Comparison of ENCODE assay signal across 13 cellular contexts in genomic region chr20:8152183-8152582, GRCh38. TPM values are rescaled to one million over a fixed set of nuclear protein-coding genes. Genes with fewer than 3 reads are reported as not detected.
A peak's percentile ranks its signal among the peaks of the same experiment; 100 is the strongest.
DNase-seq lines count a peak whose midpoint lies in the region; ATAC-seq and TF ChIP-seq lines count a peak whose summit lies in the region.
"Had no signal": no experiment of that assay in that cellular context is flagged by ENCODE, and none has a peak within 500 bp of the region (broad histone marks: within the 10 kb centered on the region; RNA-seq: fewer than 3 reads in every experiment).

No MANE protein-coding gene starts in this region.

- no peak for TF ChIP-seq CTCF in NB4 (IDR thresholded peaks at IDR 0.05; ENCODE audit: low read depth, low read length)
- no peak for TF ChIP-seq CTCF in nephron (IDR thresholded peaks at IDR 0.05; ENCODE audit: unreplicated experiment in 3 of 3)

- ATAC-seq in HG02852 (IDR thresholded peaks at IDR 0.05; ENCODE audit: unreplicated experiment) (no peak), HG03175 (IDR thresholded peaks at IDR 0.05; ENCODE audit: unreplicated experiment) (no peak)

- H3K27me3 Mint-ChIP-seq in nephron (ENCODE audit: low read depth) = no peaks in the 10 kb centered on the region
- H3K27me3 Mint-ChIP-seq: activated CD4-positive, alpha-beta memory T cell treated with anti-CD3 and anti-CD28 coated beads for 36 hours had no signal

- peaks cover 68% of the 10 kb centered on the region for H3K4me1 Mint-ChIP-seq in nephron
- H3K4me1 Mint-ChIP-seq: memory B cell had no signal

- no peak for TF ChIP-seq POLR2A in NB4 (IDR thresholded peaks at IDR 0.05; ENCODE audit: extremely low read depth, insufficient read length)

- peaks cover 5% of the 10 kb centered on the region for H3K36me3 Mint-ChIP-seq in nephron (ENCODE audit: low read depth)
- H3K36me3 Mint-ChIP-seq: activated CD4-positive, alpha-beta memory T cell treated with anti-CD3 and anti-CD28 coated beads for 36 hours; memory B cell had no signal

- H3K4me3 Mint-ChIP-seq in nephron = peak overlapping the region in 1 of 3 experiments; percentile 56
- H3K4me3 Mint-ChIP-seq: activated CD4-positive, alpha-beta memory T cell treated with anti-CD3 and anti-CD28 coated beads for 36 hours; memory B cell had no signal

- no peak overlapping the region for H3K4me3 ChIP-seq in NB4 (ENCODE audit: low read depth, low read length)
- H3K4me3 ChIP-seq: coronary artery had no signal

- no peaks in the 10 kb centered on the region for H3K9me3 Mint-ChIP-seq in nephron
- H3K9me3 Mint-ChIP-seq: activated CD4-positive, alpha-beta memory T cell treated with anti-CD3 and anti-CD28 coated beads for 36 hours; memory B cell had no signal

- peak overlapping the region; percentile 31 to 68 (median 67) for H3K27ac Mint-ChIP-seq in nephron
- H3K27ac Mint-ChIP-seq: activated CD4-positive, alpha-beta memory T cell treated with anti-CD3 and anti-CD28 coated beads for 36 hours; memory B cell had no signal

- DNase-seq in EH (ENCODE audit: low read depth) (peak; percentile 83), NB4 (ENCODE audit: low read depth) (peak; percentile 11), dermis blood vessel endothelial cell (peak; percentile 70), putamen (ENCODE audit: low spot score) (no peak), NCI-H146 (lab: John Stamatoyannopoulos, UW) (no peak)
- DNase-seq: activated CD4-positive, alpha-beta memory T cell treated with anti-CD3 and anti-CD28 coated beads for 36 hours; activated naive CD4-positive, alpha-beta T cell; NK-92 treated with Interleukin-12 subunit alpha and Interleukin-12 subunit beta, amount 100 ng/mL, for 24 hours had no signal

RNA-seq across cellular contexts. Expression of gene PLCB1, which starts 20.1 kb away (rescaled TPM):
- 18.0 and 19.6 TPM in 2 replicates for total RNA-seq in dermis blood vessel endothelial cell

Comparison
In these comparisons a context has a peak if more than half of its experiments do, and no peak if none do; other contexts are left out.
1. DNase-seq: peak in EH (single experiment), NB4 (single experiment) and dermis blood vessel endothelial cell (single experiment); none in putamen (single experiment) and NCI-H146 (single experiment).